In the genomic region with DNA sequence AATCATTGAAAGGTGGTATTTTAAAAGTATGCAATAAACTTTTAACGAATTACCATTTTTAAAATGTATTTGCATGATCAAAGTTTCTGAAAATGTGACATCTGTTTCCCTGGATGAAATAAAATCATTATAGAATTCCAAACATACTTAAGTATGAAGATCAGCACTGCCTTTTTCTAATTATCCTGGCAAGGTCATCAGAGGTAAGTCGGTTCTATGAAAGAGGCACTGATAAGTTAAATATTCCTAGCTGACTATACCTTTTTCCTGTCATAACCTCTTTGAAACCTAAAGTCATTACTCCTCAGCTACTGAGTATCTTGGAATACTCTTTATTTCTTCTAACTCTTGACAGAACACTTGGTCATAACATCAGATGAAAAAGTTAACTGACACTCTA, we compare ENCODE assay signal across 17 cellular contexts.
"Had no signal": no experiment of that assay in that cellular context is flagged by ENCODE, and none has a peak within 500 bp of the region (broad histone marks: within the 10 kb centered on the region; RNA-seq: fewer than 3 reads in every experiment).

No MANE protein-coding gene starts in this region.

- H3K4me3 ChIP-seq: colonic mucosa, hepatocyte, lung, neural progenitor cell, ovary, sigmoid colon, upper lobe of left lung had no signal

- H3K4me2 ChIP-seq: hepatocyte, neural progenitor cell had no signal

- H3K9ac ChIP-seq: neural progenitor cell had no signal

- H3K9me3 ChIP-seq: colonic mucosa, ovary, sigmoid colon, upper lobe of left lung had no signal

- H3K27me3 ChIP-seq: colonic mucosa, hepatocyte, neural progenitor cell, ovary, sigmoid colon, upper lobe of left lung had no signal

- H3K4me1 ChIP-seq: colonic mucosa, upper lobe of left lung had no signal

- H3K27ac ChIP-seq: colonic mucosa, hepatocyte, neural progenitor cell, ovary, sigmoid colon, upper lobe of left lung had no signal

- DNase-seq: activated CD4-positive, alpha-beta T cell treated with anti-CD3 and anti-CD28 coated beads for 48 hours; activated CD8-positive, alpha-beta memory T cell treated with anti-CD3 and anti-CD28 coated beads, Interleukin-2, amount 50 U/mL, for 4 hours; activated CD8-positive, alpha-beta T cell treated with anti-CD3 and anti-CD28 coated beads, Interleukin-2, amount 10 ng/mL, durations not matched to agents 7 days and 5 days; activated gamma-delta T cell; activated T-cell treated with anti-CD3 and anti-CD28 coated beads, Interleukin-2, amount 50 U/mL, for 72 hours; amygdala; central memory CD4-positive, alpha-beta T cell; colonic mucosa; midbrain; ovary; sigmoid colon; stimulated activated CD4-positive, alpha-beta T cell treated with anti-CD3 and anti-CD28 coated beads, Interleukin-1b, Interleukin-23, amount 100 ng/mL, for 48 hours; stimulated activated naive CD8-positive, alpha-beta T cell treated with anti-CD3 and anti-CD28 coated beads, Interleukin-15, amount 100 ng/mL, for 72 hours; upper lobe of left lung had no signal

- ATAC-seq: activated CD8-positive, alpha-beta T cell treated with anti-CD3 and anti-CD28 coated beads, Interleukin-2, amount 10 ng/mL, durations not matched to agents 7 days and 5 days; activated T-cell treated with anti-CD3 and anti-CD28 coated beads, Interleukin-2, amount 50 U/mL, for 72 hours; stimulated activated naive CD8-positive, alpha-beta T cell treated with anti-CD3 and anti-CD28 coated beads, Interleukin-15, amount 100 ng/mL, for 72 hours had no signal

- H2AFZ ChIP-seq: hepatocyte, neural progenitor cell had no signal

- H3K36me3 ChIP-seq: colonic mucosa, neural progenitor cell, ovary, sigmoid colon, upper lobe of left lung had no signal

- H3K79me2 ChIP-seq: hepatocyte had no signal
